ENCODE assay signal across 8 cellular contexts in the genomic region with DNA sequence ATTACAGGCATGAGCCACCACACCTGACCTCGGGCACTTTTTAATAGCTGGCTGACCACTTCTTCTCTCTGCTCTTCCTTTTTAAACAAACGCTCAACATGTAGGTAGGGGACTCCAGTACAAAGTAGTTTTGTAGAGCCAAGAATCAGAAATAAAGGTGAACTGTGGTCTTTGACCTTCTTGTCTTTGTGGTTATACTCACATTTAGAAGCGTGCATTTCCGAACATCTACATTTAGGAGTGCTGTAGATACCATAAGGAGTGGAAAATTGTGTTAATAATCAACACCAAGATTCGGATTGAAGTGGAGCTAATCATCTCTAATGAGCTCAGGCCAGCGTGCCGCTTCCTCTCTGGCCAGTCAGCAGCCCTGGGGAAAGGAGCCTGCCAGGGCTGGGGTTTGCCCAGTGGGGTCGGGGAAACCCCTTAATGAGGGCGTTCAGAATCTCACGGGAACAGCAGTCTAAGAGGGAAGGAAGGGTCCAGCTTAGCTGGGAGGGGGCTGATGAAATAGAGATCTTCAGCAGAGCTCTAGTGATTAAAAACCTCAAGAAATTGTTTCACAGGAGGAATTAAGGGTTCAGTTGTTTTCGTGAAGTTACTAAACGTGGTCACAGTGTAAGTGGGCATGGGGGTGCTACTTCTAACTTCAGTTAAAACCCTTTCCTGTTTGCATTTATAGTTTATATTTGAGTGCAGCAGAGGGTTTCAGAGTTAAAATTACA.
DNase-seq lines count a peak whose midpoint lies in the region; ATAC-seq and TF ChIP-seq lines count a peak whose summit lies in the region.
"Had no signal": no experiment of that assay in that cellular context is flagged by ENCODE, and none has a peak within 500 bp of the region (broad histone marks: within the 10 kb centered on the region; RNA-seq: fewer than 3 reads in every experiment).

No MANE protein-coding gene starts in this region.

- H3K36me3 Mint-ChIP-seq in stimulated activated memory B cell treated with anti-CD40 and anti-IgM and Interleukin-4, amounts not matched to agents 10 μg/mL and 1 μg/mL and 100 μg/mL, for 72 hours, result no peaks in the 10 kb centered on the region
- peaks cover 23% of the 10 kb centered on the region for H3K36me3 Mint-ChIP-seq in mesothelial cell of epicardium
- peaks cover 10% of the 10 kb centered on the region for H3K36me3 Mint-ChIP-seq in WTC11
- H3K36me3 Mint-ChIP-seq: activated naive CD4-positive, alpha-beta T cell treated with anti-CD3 and anti-CD28 coated beads, Interleukin-2, amount 50 U/mL, for 24 hours had no signal

- no peak for TF ChIP-seq CTCF in mesothelial cell of epicardium (IDR thresholded peaks at IDR 0.05; ENCODE audit: unreplicated experiment)
- TF ChIP-seq CTCF in WTC11 (IDR thresholded peaks at IDR 0.05), result no peak

- H3K27me3 Mint-ChIP-seq in stimulated activated memory B cell treated with anti-CD40 and anti-IgM and Interleukin-4, amounts not matched to agents 10 μg/mL and 1 μg/mL and 100 μg/mL, for 72 hours, result no peaks in the 10 kb centered on the region
- H3K27me3 Mint-ChIP-seq in mesothelial cell of epicardium (ENCODE audit: low read depth), result no peaks in the 10 kb centered on the region
- H3K27me3 Mint-ChIP-seq in WTC11 (ENCODE audit: low read depth), result no peaks in the 10 kb centered on the region

- H3K27ac Mint-ChIP-seq in stimulated activated memory B cell treated with anti-CD40 and anti-IgM and Interleukin-4, amounts not matched to agents 10 μg/mL and 1 μg/mL and 100 μg/mL, for 72 hours, result peak overlapping the region; percentile 83
- H3K27ac Mint-ChIP-seq in mesothelial cell of epicardium, result no peak overlapping the region
- H3K27ac Mint-ChIP-seq in WTC11, result no peak overlapping the region
- H3K27ac Mint-ChIP-seq: activated naive CD4-positive, alpha-beta T cell treated with anti-CD3 and anti-CD28 coated beads, Interleukin-2, amount 50 U/mL, for 24 hours had no signal

- H3K4me3 Mint-ChIP-seq in stimulated activated memory B cell treated with anti-CD40 and anti-IgM and Interleukin-4, amounts not matched to agents 10 μg/mL and 1 μg/mL and 100 μg/mL, for 72 hours, result peak overlapping the region; percentile 52
- H3K4me3 Mint-ChIP-seq in mesothelial cell of epicardium, result no peak overlapping the region
- no peak overlapping the region for H3K4me3 Mint-ChIP-seq in WTC11
- H3K4me3 Mint-ChIP-seq: activated naive CD4-positive, alpha-beta T cell treated with anti-CD3 and anti-CD28 coated beads, Interleukin-2, amount 50 U/mL, for 24 hours had no signal

- POLR2A ChIA-PET in WTC11 (lab: Charles Lee), result no interaction called here

- DNase-seq in mesothelial cell of epicardium (ENCODE audit: low spot score in 2 of 2, unreplicated experiment in 2 of 2), result no peak
- no peak for DNase-seq in WTC11 (ENCODE audit: low spot score)
- DNase-seq in SHP77 (lab: John Stamatoyannopoulos, UW), result no peak

- CTCF ChIA-PET in WTC11 (lab: Charles Lee), result no interaction called here

- H3K9me3 Mint-ChIP-seq in stimulated activated memory B cell treated with anti-CD40 and anti-IgM and Interleukin-4, amounts not matched to agents 10 μg/mL and 1 μg/mL and 100 μg/mL, for 72 hours, result no peaks in the 10 kb centered on the region
- H3K9me3 Mint-ChIP-seq in mesothelial cell of epicardium (no peaks in the 10 kb centered on the region), WTC11 (no peaks in the 10 kb centered on the region)
- H3K9me3 Mint-ChIP-seq: activated naive CD4-positive, alpha-beta T cell treated with anti-CD3 and anti-CD28 coated beads, Interleukin-2, amount 50 U/mL, for 24 hours had no signal

- H3K4me1 Mint-ChIP-seq in stimulated activated memory B cell treated with anti-CD40 and anti-IgM and Interleukin-4, amounts not matched to agents 10 μg/mL and 1 μg/mL and 100 μg/mL, for 72 hours, result peaks cover 31% of the 10 kb centered on the region
- H3K4me1 Mint-ChIP-seq in mesothelial cell of epicardium (peaks cover 12% of the 10 kb centered on the region), WTC11 (no peaks in the 10 kb centered on the region)
- H3K4me1 Mint-ChIP-seq: activated naive CD4-positive, alpha-beta T cell treated with anti-CD3 and anti-CD28 coated beads, Interleukin-2, amount 50 U/mL, for 24 hours had no signal

- peak; percentile 94 for ATAC-seq in GM18909 (IDR thresholded peaks at IDR 0.05; ENCODE audit: poor library complexity, unreplicated experiment)
- peak; percentile 93 for ATAC-seq in GM21825 (IDR thresholded peaks at IDR 0.05; ENCODE audit: unreplicated experiment)
- peak; percentile 87 for ATAC-seq in HG03342 (IDR thresholded peaks at IDR 0.05; ENCODE audit: unreplicated experiment)
- peak; percentile 92 for ATAC-seq in stimulated activated memory B cell treated with anti-CD40 and anti-IgM and Interleukin-4, amounts not matched to agents 10 μg/mL and 1 μg/mL and 100 μg/mL, for 72 hours
- no peak for ATAC-seq in WTC11

TF ChIP-seq in WTC11, 78 proteins besides CTCF, POLR2A, EP300 and RAD21:
- TF ChIP-seq TEAD1 (CRISPR knock-in tag; IDR thresholded peaks at IDR 0.05), result no peak
